ENCODE assay signal across 8 cellular contexts in the genomic region with DNA sequence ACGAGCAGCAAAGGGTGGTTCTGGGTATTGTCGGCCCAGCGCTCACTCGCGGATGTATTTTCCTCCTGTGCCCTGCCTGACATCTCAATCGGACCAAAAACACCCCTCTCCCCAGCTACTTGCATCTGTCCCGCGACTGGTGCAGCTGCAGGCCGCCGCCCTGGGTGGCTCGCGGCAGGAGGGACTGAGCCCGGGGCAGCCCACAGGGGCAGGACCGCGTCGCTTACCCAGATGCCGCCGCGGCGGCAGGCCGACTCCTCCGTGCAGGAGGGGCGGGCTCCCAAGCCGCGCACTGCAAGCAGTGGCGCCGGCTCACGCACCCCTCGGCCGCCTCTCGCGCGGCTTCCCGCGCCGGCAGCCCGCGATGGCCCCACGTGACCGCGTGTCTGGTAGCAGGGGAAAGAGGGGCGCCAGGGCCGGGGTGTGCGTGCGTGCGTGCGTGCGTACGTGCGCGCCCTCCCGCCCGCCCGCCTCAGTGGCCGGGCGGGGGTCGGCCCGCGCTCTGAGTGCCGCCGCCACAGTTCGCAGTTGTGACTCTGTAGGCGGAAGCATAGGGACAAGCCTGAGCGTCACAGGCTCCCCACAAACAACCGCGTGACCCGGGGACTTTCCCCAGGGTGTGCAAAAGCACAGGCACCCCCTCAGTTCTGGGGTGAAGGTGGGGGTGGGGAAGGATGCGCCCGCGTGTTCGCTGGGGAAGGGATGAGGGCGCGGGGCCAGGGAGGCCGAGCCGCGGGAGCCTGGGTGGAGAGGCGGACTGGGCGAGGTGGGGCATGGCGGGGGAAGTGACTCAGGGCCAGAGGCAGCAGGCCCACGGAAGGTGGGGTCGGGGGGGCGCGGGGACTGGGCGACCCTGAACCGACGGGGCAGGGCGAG. TPM values are rescaled to one million over a fixed set of nuclear protein-coding genes. Genes with fewer than 3 reads are reported as not detected.
DNase-seq lines count a peak whose midpoint lies in the region; ATAC-seq, FAIRE-seq and TF ChIP-seq lines count a peak whose summit lies in the region.

A gene with protein sequence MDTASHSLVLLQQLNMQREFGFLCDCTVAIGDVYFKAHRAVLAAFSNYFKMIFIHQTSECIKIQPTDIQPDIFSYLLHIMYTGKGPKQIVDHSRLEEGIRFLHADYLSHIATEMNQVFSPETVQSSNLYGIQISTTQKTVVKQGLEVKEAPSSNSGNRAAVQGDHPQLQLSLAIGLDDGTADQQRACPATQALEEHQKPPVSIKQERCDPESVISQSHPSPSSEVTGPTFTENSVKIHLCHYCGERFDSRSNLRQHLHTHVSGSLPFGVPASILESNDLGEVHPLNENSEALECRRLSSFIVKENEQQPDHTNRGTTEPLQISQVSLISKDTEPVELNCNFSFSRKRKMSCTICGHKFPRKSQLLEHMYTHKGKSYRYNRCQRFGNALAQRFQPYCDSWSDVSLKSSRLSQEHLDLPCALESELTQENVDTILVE (minus strand): TSS at position 405 of the 876 bp plus-strand sequence. CDS start 13,305 bp downstream, outside the sequence.

- H3K79me2 ChIP-seq in neural cell (replicated peaks; ENCODE audit: insufficient read depth, low read length) = peaks cover 58% of the 10 kb centered on the region

- peak within 1 kb of the TSS; percentile 90 for H3K4me3 Mint-ChIP-seq in stimulated activated naive CD8-positive, alpha-beta T cell treated with anti-CD3 and anti-CD28 coated beads, Interleukin-15, amount 100 ng/mL, for 72 hours

- H3K27me3 Mint-ChIP-seq in stimulated activated naive CD8-positive, alpha-beta T cell treated with anti-CD3 and anti-CD28 coated beads, Interleukin-15, amount 100 ng/mL, for 72 hours = no peaks in the 10 kb centered on the region

- TF ChIP-seq EP300 in neural cell (conservative IDR thresholded peaks at IDR 0.05; ENCODE audit: poor library complexity, severe bottlenecking) = peak; percentile 41

- TF ChIP-seq CTCF in neural cell (IDR thresholded peaks at IDR 0.05; ENCODE audit: poor library complexity, severe bottlenecking) = peak; percentile 22

- H3K27ac ChIP-seq in neural cell (ENCODE audit: low read length) = peak within 1 kb of the TSS; percentile 97

- peak within 1 kb of the TSS; percentile 98 for H2AFZ ChIP-seq in neural cell (ENCODE audit: low read depth, low read length)

- H3K9me2 ChIP-seq in neural cell (ENCODE audit: insufficient read depth, low read length) = no peaks in the 10 kb centered on the region

- no peaks in the 10 kb centered on the region for H3K27me3 ChIP-seq in neural cell (ENCODE audit: insufficient read depth, low read depth, low read length)

- no peaks in the 10 kb centered on the region for H4K20me1 ChIP-seq in neural cell (ENCODE audit: insufficient read depth)

- H3K4me1 Mint-ChIP-seq in stimulated activated naive CD8-positive, alpha-beta T cell treated with anti-CD3 and anti-CD28 coated beads, Interleukin-15, amount 100 ng/mL, for 72 hours = peaks cover 53% of the 10 kb centered on the region

- peak within 1 kb of the TSS; percentile 95 for H3K4me2 ChIP-seq in neural cell (ENCODE audit: low read length)

- H3K27ac Mint-ChIP-seq in stimulated activated naive CD8-positive, alpha-beta T cell treated with anti-CD3 and anti-CD28 coated beads, Interleukin-15, amount 100 ng/mL, for 72 hours = peak within 1 kb of the TSS; percentile 99 to 100

- TF ChIP-seq RAD21 in neural cell (conservative IDR thresholded peaks at IDR 0.05) = no peak

- no peaks in the 10 kb centered on the region for H3K9me3 Mint-ChIP-seq in stimulated activated naive CD8-positive, alpha-beta T cell treated with anti-CD3 and anti-CD28 coated beads, Interleukin-15, amount 100 ng/mL, for 72 hours

- peak; percentile 75 for TF ChIP-seq POLR2A in H54 (IDR thresholded peaks at IDR 0.05; ENCODE audit: low read depth, low read length)

- peak; percentile 76 for ATAC-seq in stimulated activated naive CD8-positive, alpha-beta T cell treated with anti-CD3 and anti-CD28 coated beads, Interleukin-15, amount 100 ng/mL, for 72 hours

- peak; percentile 95 for DNase-seq in ELF-1 (ENCODE audit: low read depth, low spot score)
- DNase-seq in H54 (ENCODE audit: insufficient read length, low spot score) = peak; percentile 81
- peak; percentile 90 for DNase-seq in LoVo (ENCODE audit: low spot score)
- peak; percentile 89 to 93 for DNase-seq in SHP77 (lab: John Stamatoyannopoulos, UW)
- DNase-seq in activated effector memory CD4-positive, alpha-beta T cell treated with Interleukin-2 at 50 U/mL for 16 hours = peak; percentile 90
- peak; percentile 88 for DNase-seq in fibroblast of the conjunctiva (ENCODE audit: low read depth)
- DNase-seq in stimulated activated naive CD8-positive, alpha-beta T cell treated with anti-CD3 and anti-CD28 coated beads, Interleukin-15, amount 100 ng/mL, for 72 hours = peak; percentile 94 to 96

- FAIRE-seq in H54 (lab: Jason Lieb, UNC) = no peak

- H3K9me3 ChIP-seq in neural cell (ENCODE audit: low read length) = no peaks in the 10 kb centered on the region

- peak within 1 kb of the TSS; percentile 99 for H3K9ac ChIP-seq in neural cell (ENCODE audit: low read length)

- H3K36me3 ChIP-seq in neural cell (ENCODE audit: insufficient read depth, low read length) = no peaks in the 10 kb centered on the region

- H3F3A ChIP-seq in neural cell (ENCODE audit: insufficient read depth, low read length, poor library complexity, severe bottlenecking) = no peaks in the 10 kb centered on the region

- H3K4me3 ChIP-seq in neural cell (ENCODE audit: low read length) = peak within 1 kb of the TSS; percentile 98

TF ChIP-seq in neural cell, 6 proteins besides CTCF, POLR2A, EP300 and RAD21:
- no peak for TF ChIP-seq EZH2 (IDR thresholded peaks at IDR 0.05; ENCODE audit: borderline replicate concordance, insufficient read depth, low read length, poor library complexity, severe bottlenecking)
- TF ChIP-seq POLR2AphosphoS5 (IDR thresholded peaks at IDR 0.05) = peak; percentile 89
- TF ChIP-seq, protein P1, sequence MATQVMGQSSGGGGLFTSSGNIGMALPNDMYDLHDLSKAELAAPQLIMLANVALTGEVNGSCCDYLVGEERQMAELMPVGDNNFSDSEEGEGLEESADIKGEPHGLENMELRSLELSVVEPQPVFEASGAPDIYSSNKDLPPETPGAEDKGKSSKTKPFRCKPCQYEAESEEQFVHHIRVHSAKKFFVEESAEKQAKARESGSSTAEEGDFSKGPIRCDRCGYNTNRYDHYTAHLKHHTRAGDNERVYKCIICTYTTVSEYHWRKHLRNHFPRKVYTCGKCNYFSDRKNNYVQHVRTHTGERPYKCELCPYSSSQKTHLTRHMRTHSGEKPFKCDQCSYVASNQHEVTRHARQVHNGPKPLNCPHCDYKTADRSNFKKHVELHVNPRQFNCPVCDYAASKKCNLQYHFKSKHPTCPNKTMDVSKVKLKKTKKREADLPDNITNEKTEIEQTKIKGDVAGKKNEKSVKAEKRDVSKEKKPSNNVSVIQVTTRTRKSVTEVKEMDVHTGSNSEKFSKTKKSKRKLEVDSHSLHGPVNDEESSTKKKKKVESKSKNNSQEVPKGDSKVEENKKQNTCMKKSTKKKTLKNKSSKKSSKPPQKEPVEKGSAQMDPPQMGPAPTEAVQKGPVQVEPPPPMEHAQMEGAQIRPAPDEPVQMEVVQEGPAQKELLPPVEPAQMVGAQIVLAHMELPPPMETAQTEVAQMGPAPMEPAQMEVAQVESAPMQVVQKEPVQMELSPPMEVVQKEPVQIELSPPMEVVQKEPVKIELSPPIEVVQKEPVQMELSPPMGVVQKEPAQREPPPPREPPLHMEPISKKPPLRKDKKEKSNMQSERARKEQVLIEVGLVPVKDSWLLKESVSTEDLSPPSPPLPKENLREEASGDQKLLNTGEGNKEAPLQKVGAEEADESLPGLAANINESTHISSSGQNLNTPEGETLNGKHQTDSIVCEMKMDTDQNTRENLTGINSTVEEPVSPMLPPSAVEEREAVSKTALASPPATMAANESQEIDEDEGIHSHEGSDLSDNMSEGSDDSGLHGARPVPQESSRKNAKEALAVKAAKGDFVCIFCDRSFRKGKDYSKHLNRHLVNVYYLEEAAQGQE (IDR thresholded peaks at IDR 0.05; ENCODE audit: borderline replicate concordance) = peak; percentile 87
- peak; percentile 94 for TF ChIP-seq TAF1 (IDR thresholded peaks at IDR 0.05; ENCODE audit: low read depth)
- TF ChIP-seq MXI1 (conservative IDR thresholded peaks at IDR 0.05; ENCODE audit: poor library complexity, severe bottlenecking) = peak; percentile 60
TF ChIP-seq in neural cell: peak in this region for 4.

RNA-seq across cellular contexts. Expression of the gene that starts here (rescaled TPM):
- polyA plus RNA-seq in neural cell = 5.3 TPM in 2 replicates
- 17.3 and 18.2 TPM in 2 replicates for polyA minus RNA-seq in neural cell

Comparison
In these comparisons a context has a peak if more than half of its experiments do, and no peak if none do; other contexts are left out.
1. Peak in every context shown above with its lines: DNase-seq, ATAC-seq, H3K4me3 ChIP-seq and H3K27ac ChIP-seq.